Comparison of ENCODE assay signal across 22 cellular contexts in the genomic region with DNA sequence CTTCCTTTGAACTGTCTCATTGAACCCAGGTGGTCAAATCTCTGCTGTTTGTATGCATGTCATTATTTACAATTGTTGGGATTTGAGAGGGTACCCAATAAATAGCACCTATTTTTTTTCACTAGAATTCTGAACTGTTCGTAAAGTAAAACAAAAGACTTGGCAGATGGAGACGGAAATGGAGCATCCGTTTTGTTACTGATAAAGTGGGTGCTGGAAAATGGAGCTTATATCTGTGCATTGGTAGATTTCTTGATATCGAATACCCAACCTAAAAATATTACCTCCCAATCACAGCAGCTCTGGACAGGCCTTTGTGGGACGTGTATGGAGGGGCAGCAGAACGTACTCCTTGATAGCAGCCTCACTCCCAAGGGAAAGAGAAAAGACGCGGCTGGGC.
"Had no signal": no experiment of that assay in that cellular context is flagged by ENCODE, and none has a peak within 500 bp of the region (broad histone marks: within the 10 kb centered on the region; RNA-seq: fewer than 3 reads in every experiment).

No MANE protein-coding gene starts in this region.

- H3K27ac ChIP-seq: gastrocnemius medialis, psoas muscle, skin epidermis, spleen, testis, tibial artery had no signal

- H3K4me3 Mint-ChIP-seq: dendritic cell treated with granulocyte-macrophage colony-stimulating factor and Interleukin-4, amounts not matched to agents 40 ng/mL and 50 ng/mL, for 4 days; natural killer cell; stimulated activated memory B cell treated with anti-CD40 and anti-IgM and Interleukin-4, amounts not matched to agents 10 μg/mL and 1 μg/mL and 100 μg/mL, for 72 hours had no signal

- H3K4me1 ChIP-seq: psoas muscle, testis, tibial artery had no signal

- H3K9me3 Mint-ChIP-seq: dendritic cell treated with granulocyte-macrophage colony-stimulating factor and Interleukin-4, amounts not matched to agents 40 ng/mL and 50 ng/mL, for 4 days; natural killer cell had no signal

- H3K27me3 Mint-ChIP-seq: dendritic cell treated with granulocyte-macrophage colony-stimulating factor and Interleukin-4, amounts not matched to agents 40 ng/mL and 50 ng/mL, for 4 days had no signal

- H3K27me3 ChIP-seq: gastrocnemius medialis, testis, tibial artery, upper lobe of left lung had no signal

- H3K4me1 Mint-ChIP-seq: natural killer cell; stimulated activated memory B cell treated with anti-CD40 and anti-IgM and Interleukin-4, amounts not matched to agents 10 μg/mL and 1 μg/mL and 100 μg/mL, for 72 hours had no signal

- H3K4me3 ChIP-seq: gastrocnemius medialis, psoas muscle, skin epidermis, spleen, testis, tibial artery, upper lobe of left lung had no signal

- H3K27ac Mint-ChIP-seq: dendritic cell treated with granulocyte-macrophage colony-stimulating factor and Interleukin-4, amounts not matched to agents 40 ng/mL and 50 ng/mL, for 4 days; natural killer cell; stimulated activated memory B cell treated with anti-CD40 and anti-IgM and Interleukin-4, amounts not matched to agents 10 μg/mL and 1 μg/mL and 100 μg/mL, for 72 hours had no signal

- H3K36me3 Mint-ChIP-seq: natural killer cell; stimulated activated memory B cell treated with anti-CD40 and anti-IgM and Interleukin-4, amounts not matched to agents 10 μg/mL and 1 μg/mL and 100 μg/mL, for 72 hours had no signal

- ATAC-seq: esophagus mucosa; gastrocnemius medialis; natural killer cell; psoas muscle; stimulated activated memory B cell treated with anti-CD40 and anti-IgM and Interleukin-4, amounts not matched to agents 10 μg/mL and 1 μg/mL and 100 μg/mL, for 72 hours; stimulated activated naive CD8-positive, alpha-beta T cell treated with anti-CD3 and anti-CD28 coated beads, Interleukin-15, Interleukin-2, amounts not matched to agents 100 U/mL and 50 U/mL, for 24 hours had no signal

- H3K36me3 ChIP-seq: gastrocnemius medialis, spleen, tibial artery, upper lobe of left lung had no signal

- DNase-seq: central memory CD4-positive, alpha-beta T cell; effector memory CD4-positive, alpha-beta T cell; foreskin fibroblast; gastrocnemius medialis; head of caudate nucleus; kidney; mammary epithelial cell; natural killer cell; nucleus accumbens; posterior cingulate gyrus; psoas muscle; spleen; stimulated activated CD4-positive, alpha-beta T cell treated with anti-CD3 and anti-CD28 coated beads, Interleukin-4, amount 100 ng/mL, for 4 hours; stimulated activated naive CD8-positive, alpha-beta T cell treated with anti-CD3 and anti-CD28 coated beads, Interleukin-15, Interleukin-2, amounts not matched to agents 100 U/mL and 50 U/mL, for 24 hours; substantia nigra; testis; tibial artery; upper lobe of left lung had no signal

- H3K9me3 ChIP-seq: gastrocnemius medialis, psoas muscle, spleen, testis, tibial artery, upper lobe of left lung had no signal
